ENCODE assay signal across 10 cellular contexts in the genomic region with DNA sequence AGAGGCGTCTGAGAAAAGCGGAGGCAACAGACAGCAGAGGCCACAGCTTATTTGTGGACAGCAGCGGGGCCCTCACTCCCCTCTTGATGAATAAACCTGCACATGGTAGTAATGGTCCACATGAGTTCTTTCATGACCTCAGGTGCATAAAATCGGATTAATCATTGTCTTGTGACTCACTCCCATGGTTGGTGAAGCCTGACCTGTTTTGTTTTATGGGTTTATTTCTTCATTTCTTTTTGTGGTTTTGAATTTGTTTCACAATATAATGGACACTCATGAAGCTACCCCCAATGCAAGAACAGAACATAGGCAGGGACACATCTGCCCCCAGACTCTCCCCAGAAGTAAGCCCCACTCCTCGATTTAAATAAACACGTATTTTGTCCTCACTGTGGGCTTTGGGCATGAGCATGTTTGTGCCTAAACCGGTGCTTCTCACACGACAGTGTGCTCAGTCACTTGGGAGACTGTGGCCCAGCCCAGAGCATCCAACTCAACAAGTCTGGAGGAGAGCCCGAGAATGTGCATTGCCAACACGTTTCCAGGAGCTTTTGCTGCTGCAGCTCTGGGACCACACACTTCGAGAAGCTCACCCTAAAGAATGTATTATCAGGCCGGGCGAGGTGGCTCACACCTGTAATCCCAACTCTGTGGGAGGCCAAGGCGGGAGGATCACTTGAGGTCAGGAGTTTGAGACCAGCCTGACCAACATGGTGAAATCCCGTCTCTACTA.
DNase-seq lines count a peak whose midpoint lies in the region; ATAC-seq and TF ChIP-seq lines count a peak whose summit lies in the region.
"Had no signal": no experiment of that assay in that cellular context is flagged by ENCODE, and none has a peak within 500 bp of the region (broad histone marks: within the 10 kb centered on the region; RNA-seq: fewer than 3 reads in every experiment).

No MANE protein-coding gene starts in this region.

- peaks cover 35% of the 10 kb centered on the region for H3K4me1 Mint-ChIP-seq in HFFc6 (ENCODE audit: low read depth)
- H3K4me1 Mint-ChIP-seq in activated B cell treated with CpG ODN at 0.5 μM for 24 hours = peaks cover 20% of the 10 kb centered on the region

- intact Hi-C loops in activated B cell treated with CpG ODN at 0.5 μM for 24 hours (cut with micrococcal nuclease) = loop anchor here (1.0 kb wide), 1 partner anchor 34 kb away; no protein-coding TSS in a partner anchor

- DNase-seq in AG09309 (ENCODE audit: low read depth) (peak; percentile 93), HFFc6 (peak; percentile 92), activated B cell treated with CpG ODN at 0.5 μM for 24 hours (no peak), left kidney (ENCODE audit: low read depth, low spot score) (peak; percentile 89), NCI-H510A treated with DMSO at 0.1 percent for 48 hours (lab: John Stamatoyannopoulos, UW) (no peak)
- DNase-seq: DND-41, foreskin melanocyte had no signal

- H3K36me3 Mint-ChIP-seq in HFFc6 (ENCODE audit: low read depth) (peaks cover 2% of the 10 kb centered on the region), activated B cell treated with CpG ODN at 0.5 μM for 24 hours (ENCODE audit: low read depth) (no peaks in the 10 kb centered on the region)

- POLR2A ChIA-PET in activated B cell treated with CpG ODN at 0.5 μM for 24 hours (lab: Charles Lee) = no interaction called here

- ATAC-seq in activated B cell treated with CpG ODN at 0.5 μM for 24 hours (ENCODE audit: low read depth) (peak; percentile 56), HG02623 (IDR thresholded peaks at IDR 0.05; ENCODE audit: unreplicated experiment) (no peak), HG03025 (IDR thresholded peaks at IDR 0.05; ENCODE audit: low FRiP score, unreplicated experiment) (no peak), GM18519 (IDR thresholded peaks at IDR 0.05; ENCODE audit: low FRiP score, unreplicated experiment) (no peak)

- H3K9me3 Mint-ChIP-seq in HFFc6 (peaks cover under 1% of the 10 kb centered on the region), activated B cell treated with CpG ODN at 0.5 μM for 24 hours (peaks cover 2% of the 10 kb centered on the region)

- H3K4me3 Mint-ChIP-seq in HFFc6 = no peak overlapping the region
- no peak overlapping the region for H3K4me3 Mint-ChIP-seq in activated B cell treated with CpG ODN at 0.5 μM for 24 hours

- no peak overlapping the region for H3K4me3 ChIP-seq in AG09309 (ENCODE audit: control insufficient read depth, low read depth, low read length)

- H3K27ac Mint-ChIP-seq in HFFc6 = peak overlapping the region; percentile 85
- H3K27ac Mint-ChIP-seq in activated B cell treated with CpG ODN at 0.5 μM for 24 hours = no peak overlapping the region

- TF ChIP-seq CTCF in AG09309 (IDR thresholded peaks at IDR 0.05; ENCODE audit: control insufficient read depth, insufficient read depth, low read depth, low read length, missing control alignments) (no peak), HFFc6 (IDR thresholded peaks at IDR 0.05) (no peak), activated B cell treated with CpG ODN at 0.5 μM for 24 hours (IDR thresholded peaks at IDR 0.05) (no peak)

- CTCF ChIA-PET in activated B cell treated with CpG ODN at 0.5 μM for 24 hours (lab: Charles Lee) = no interaction called here

- H3K27me3 Mint-ChIP-seq in HFFc6 (ENCODE audit: insufficient read depth) (peaks cover 5% of the 10 kb centered on the region), activated B cell treated with CpG ODN at 0.5 μM for 24 hours (peaks cover 19% of the 10 kb centered on the region)

Comparison
In these comparisons a context has a peak if more than half of its experiments do, and no peak if none do; other contexts are left out.
1. DNase-seq: peak in AG09309 (single experiment), HFFc6 (single experiment) and left kidney (single experiment); none in activated B cell treated with CpG ODN at 0.5 μM for 24 hours (single experiment) and NCI-H510A treated with DMSO at 0.1 percent for 48 hours (single experiment).